Comparison of ENCODE assay signal across 29 cellular contexts in genomic region chr2:221197223-221197622, GRCh38.
"Had no signal": no experiment of that assay in that cellular context is flagged by ENCODE, and none has a peak within 500 bp of the region (broad histone marks: within the 10 kb centered on the region; RNA-seq: fewer than 3 reads in every experiment).

No MANE protein-coding gene starts in this region.

- H2AFZ ChIP-seq: PC-9 had no signal

- H3K4me2 ChIP-seq: PC-9 had no signal

- H3K9me3 Mint-ChIP-seq: activated CD8-positive, alpha-beta T cell treated with anti-CD3 and anti-CD28 coated beads for 36 hours; activated T-cell treated with anti-CD3 and anti-CD28 coated beads, Interleukin-2, amount 50 U/mL, for 24 hours; activated T-helper 2 cell treated with anti-CD3 and anti-CD28 coated beads, Interferon-gamma antibody, Interleukin-2, Interleukin-4, amounts not matched to agents 10 μg/mL and 5 μg/mL and 100 μg/mL, durations not matched to agents 14 hours and 24 hours and 36 hours had no signal

- H3K36me3 ChIP-seq: adrenal gland, MG63, WERI-Rb-1 had no signal

- H3K4me3 ChIP-seq: adrenal gland, MG63, PC-9 had no signal

- H3K4me1 ChIP-seq: adrenal gland had no signal

- H3K9me3 ChIP-seq: adrenal gland, MG63 had no signal

- DNase-seq: activated CD4-positive, alpha-beta T cell treated with anti-CD3 and anti-CD28 coated beads, Interleukin-2, amount 10 ng/mL, durations not matched to agents 24 days and 14 days; activated CD4-positive, alpha-beta T cell treated with anti-CD3 and anti-CD28 coated beads, Interleukin-2, amount 50 U/mL, for 4 hours; activated CD8-positive, alpha-beta T cell treated with anti-CD3 and anti-CD28 coated beads for 36 hours; activated gamma-delta T cell; activated naive CD4-positive, alpha-beta T cell treated with Interleukin-2 at 50 U/mL for 16 hours; activated T-cell treated with anti-CD3 and anti-CD28 coated beads, Interleukin-2, amount 50 U/mL, for 24 hours; adrenal gland; caudate nucleus; cerebellar nuclear complex; Kasumi-1; KG1; MG63; NCI-H1048; NCI-H1105 treated with DMSO at 0.1 percent for 48 hours; NCI-H1436; NCI-H1694; NCI-H2029; NCI-H446; NCI-H510A treated with DMSO at 0.1 percent for 48 hours; PC-9; SIG-M5; SW 1271; T1000; WERI-Rb-1 had no signal

- H3K27ac Mint-ChIP-seq: activated CD4-positive, alpha-beta T cell treated with anti-CD3 and anti-CD28 coated beads, Interleukin-2, amount 10 ng/mL, durations not matched to agents 24 days and 14 days; activated CD8-positive, alpha-beta T cell treated with anti-CD3 and anti-CD28 coated beads for 36 hours; activated naive CD4-positive, alpha-beta T cell treated with anti-CD3 and anti-CD28 coated beads, Interleukin-2, amount 50 U/mL, for 72 hours; activated T-cell treated with anti-CD3 and anti-CD28 coated beads, Interleukin-2, amount 50 U/mL, for 24 hours; activated T-helper 2 cell treated with anti-CD3 and anti-CD28 coated beads, Interferon-gamma antibody, Interleukin-2, Interleukin-4, amounts not matched to agents 10 μg/mL and 5 μg/mL and 100 μg/mL, durations not matched to agents 14 hours and 24 hours and 36 hours; brain had no signal

- H3K27me3 ChIP-seq: adrenal gland, MG63 had no signal

- H3K27ac ChIP-seq: adrenal gland, PC-9, RWPE1, WERI-Rb-1 had no signal

- H3K36me3 Mint-ChIP-seq: activated naive CD4-positive, alpha-beta T cell treated with anti-CD3 and anti-CD28 coated beads, Interleukin-2, amount 50 U/mL, for 72 hours; brain had no signal

- H3K4me3 Mint-ChIP-seq: activated CD4-positive, alpha-beta T cell treated with anti-CD3 and anti-CD28 coated beads, Interleukin-2, amount 10 ng/mL, durations not matched to agents 24 days and 14 days; activated CD8-positive, alpha-beta T cell treated with anti-CD3 and anti-CD28 coated beads for 36 hours; activated T-cell treated with anti-CD3 and anti-CD28 coated beads, Interleukin-2, amount 50 U/mL, for 24 hours; brain had no signal

- H3K27me3 Mint-ChIP-seq: activated CD8-positive, alpha-beta T cell treated with anti-CD3 and anti-CD28 coated beads for 36 hours; activated T-cell treated with anti-CD3 and anti-CD28 coated beads, Interleukin-2, amount 50 U/mL, for 24 hours; brain had no signal

- H3K4me1 Mint-ChIP-seq: activated CD4-positive, alpha-beta T cell treated with anti-CD3 and anti-CD28 coated beads, Interleukin-2, amount 10 ng/mL, durations not matched to agents 24 days and 14 days had no signal

- ATAC-seq: activated CD8-positive, alpha-beta T cell treated with anti-CD3 and anti-CD28 coated beads for 36 hours; activated naive CD4-positive, alpha-beta T cell treated with anti-CD3 and anti-CD28 coated beads, Interleukin-2, amount 50 U/mL, for 72 hours; Right ventricle myocardium inferior had no signal
